ENCODE assay signal across 8 cellular contexts in the genomic region with DNA sequence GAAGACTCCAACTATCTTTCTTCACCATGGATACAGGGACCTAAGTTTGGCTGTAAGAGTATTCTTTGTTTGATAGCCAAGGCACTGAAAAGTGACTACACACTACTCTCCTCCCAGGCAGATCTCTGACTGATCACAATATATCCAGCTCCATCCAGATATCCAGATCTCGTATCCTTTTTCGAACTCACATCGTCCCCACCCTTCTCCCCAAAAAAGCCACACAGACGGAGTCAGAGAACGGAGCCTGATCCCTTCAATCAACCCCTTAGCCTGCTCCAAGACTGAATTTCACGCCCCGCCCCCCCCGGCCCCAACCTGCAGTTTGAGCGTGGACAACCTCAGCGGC. TPM values are rescaled to one million over a fixed set of nuclear protein-coding genes. Genes with fewer than 3 reads are reported as not detected.
DNase-seq lines count a peak whose midpoint lies in the region; ATAC-seq and TF ChIP-seq lines count a peak whose summit lies in the region.

No MANE protein-coding gene starts in this region.

- H3K4me1 ChIP-seq in DOHH2 (ENCODE audit: control insufficient read depth, low read length): peaks cover 13% of the 10 kb centered on the region
- H3K4me1 ChIP-seq in Loucy (ENCODE audit: insufficient read depth, low read length, poor library complexity, severe bottlenecking): peaks cover 7% of the 10 kb centered on the region
- H3K4me1 ChIP-seq in naive thymus-derived CD4-positive, alpha-beta T cell (ENCODE audit: control insufficient read depth in 2 of 2, insufficient read depth in 2 of 2, low read length in 2 of 2): peaks cover 11 to 14% of the 10 kb centered on the region in 2 donors

- no peaks in the 10 kb centered on the region for H3F3A ChIP-seq in DOHH2 (ENCODE audit: control insufficient read depth, insufficient read depth)
- no peaks in the 10 kb centered on the region for H3F3A ChIP-seq in Loucy (ENCODE audit: low read depth)

- H3K27me3 Mint-ChIP-seq in dendritic cell treated with granulocyte-macrophage colony-stimulating factor and Interleukin-4, amounts not matched to agents 40 ng/mL and 50 ng/mL, for 4 days: no peaks in the 10 kb centered on the region
- no peaks in the 10 kb centered on the region for H3K27me3 Mint-ChIP-seq in naive thymus-derived CD4-positive, alpha-beta T cell

- H3K36me3 Mint-ChIP-seq in dendritic cell treated with granulocyte-macrophage colony-stimulating factor and Interleukin-4, amounts not matched to agents 40 ng/mL and 50 ng/mL, for 4 days (ENCODE audit: low read depth): peaks cover 36% of the 10 kb centered on the region
- H3K36me3 Mint-ChIP-seq in naive thymus-derived CD4-positive, alpha-beta T cell: peaks cover 5 to 25% (median 17%) of the 10 kb centered on the region in 5 donors

- intact Hi-C loops in dendritic cell treated with granulocyte-macrophage colony-stimulating factor and Interleukin-4, amounts not matched to agents 40 ng/mL and 50 ng/mL, for 4 days (cut with micrococcal nuclease): loop anchor here (2.0 to 10.0 kb wide), 2 partner anchors 100 to 124 kb away; a partner anchor contains a TSS
- intact Hi-C loops in naive thymus-derived CD4-positive, alpha-beta T cell (cut with micrococcal nuclease): loop anchor here (1.0 to 10.0 kb wide), 7 partner anchors 97 to 560 kb away; a partner anchor contains a TSS

- peaks cover 22% of the 10 kb centered on the region for H3K9me3 Mint-ChIP-seq in dendritic cell treated with granulocyte-macrophage colony-stimulating factor and Interleukin-4, amounts not matched to agents 40 ng/mL and 50 ng/mL, for 4 days
- peaks cover under 1 to 21% (median 9%) of the 10 kb centered on the region in 11 donors for H3K9me3 Mint-ChIP-seq in naive thymus-derived CD4-positive, alpha-beta T cell

- H3K27me3 ChIP-seq in DOHH2 (ENCODE audit: control insufficient read depth, low read length) (no peaks in the 10 kb centered on the region), Loucy (ENCODE audit: insufficient read depth, low read length, poor library complexity, severe bottlenecking) (no peaks in the 10 kb centered on the region)
- no peaks in the 10 kb centered on the region for H3K27me3 ChIP-seq in naive thymus-derived CD4-positive, alpha-beta T cell (ENCODE audit: control insufficient read depth in 2 of 2, insufficient read depth in 2 of 2, low read length in 2 of 2)

- peaks cover 27% of the 10 kb centered on the region for H3K4me1 Mint-ChIP-seq in dendritic cell treated with granulocyte-macrophage colony-stimulating factor and Interleukin-4, amounts not matched to agents 40 ng/mL and 50 ng/mL, for 4 days (ENCODE audit: low read depth)
- peaks cover 15 to 49% (median 33%) of the 10 kb centered on the region in 7 donors for H3K4me1 Mint-ChIP-seq in naive thymus-derived CD4-positive, alpha-beta T cell

- POLR2A ChIA-PET in naive thymus-derived CD4-positive, alpha-beta T cell (lab: Charles Lee): interaction anchor here (0.7 kb wide), 1 partner anchor 35 kb away, joined by 6 read pairs; no protein-coding TSS in a partner anchor
- POLR2A ChIA-PET in HEK293T (lab: Yijun Ruan, JAX): no interaction called here

- TF ChIP-seq CTCF in DOHH2 (IDR thresholded peaks at IDR 0.05; ENCODE audit: low read depth, low read length, poor library complexity, severe bottlenecking) (no peak), Loucy (conservative IDR thresholded peaks at IDR 0.05; ENCODE audit: low read length) (no peak)

- peaks cover 16% of the 10 kb centered on the region for H3K79me2 ChIP-seq in DOHH2 (ENCODE audit: control insufficient read depth, low read length)
- H3K79me2 ChIP-seq in Loucy (ENCODE audit: insufficient read depth, low read length): peaks cover 8% of the 10 kb centered on the region; the same call in 1 of the 2 replicates

- ATAC-seq in naive thymus-derived CD4-positive, alpha-beta T cell: no peak
- no peak for ATAC-seq in HG02642 (IDR thresholded peaks at IDR 0.05; ENCODE audit: poor library complexity, unreplicated experiment)
- no peak for ATAC-seq in GM21576 (IDR thresholded peaks at IDR 0.05; ENCODE audit: unreplicated experiment)

- peak overlapping the region; percentile 85 for H3K4me3 Mint-ChIP-seq in dendritic cell treated with granulocyte-macrophage colony-stimulating factor and Interleukin-4, amounts not matched to agents 40 ng/mL and 50 ng/mL, for 4 days
- peak overlapping the region; percentile 94 to 100 (median 96) for H3K4me3 Mint-ChIP-seq in naive thymus-derived CD4-positive, alpha-beta T cell

- no peak for DNase-seq in naive thymus-derived CD4-positive, alpha-beta T cell
- DNase-seq in HEK293T (ENCODE audit: extremely low spot score) (no peak), EL (no peak)

- H3K4me3 ChIP-seq in DOHH2 (ENCODE audit: low read length) (peak overlapping the region; percentile 90), Loucy (ENCODE audit: low read length, poor library complexity, severe bottlenecking) (peak overlapping the region; percentile 89)
- H3K4me3 ChIP-seq in naive thymus-derived CD4-positive, alpha-beta T cell (ENCODE audit: low read length): peak overlapping the region; percentile 91

- peak overlapping the region; percentile 85 for H3K27ac Mint-ChIP-seq in dendritic cell treated with granulocyte-macrophage colony-stimulating factor and Interleukin-4, amounts not matched to agents 40 ng/mL and 50 ng/mL, for 4 days
- peak overlapping the region; percentile 82 to 99 (median 95) for H3K27ac Mint-ChIP-seq in naive thymus-derived CD4-positive, alpha-beta T cell

- CTCF ChIA-PET in naive thymus-derived CD4-positive, alpha-beta T cell (lab: Charles Lee): no interaction called here
- CTCF ChIA-PET in HEK293T (lab: Yijun Ruan, JAX): interaction anchor here (1.0 kb wide), 1 partner anchor 14 kb away, joined by 3 read pairs; a partner anchor contains a TSS

- H3K27ac ChIP-seq in DOHH2 (ENCODE audit: low read depth, low read length): no peak overlapping the region
- peak overlapping the region; percentile 69 for H3K27ac ChIP-seq in naive thymus-derived CD4-positive, alpha-beta T cell (ENCODE audit: low read depth, low read length)

- peak overlapping the region; percentile 73 for H3K9ac ChIP-seq in Loucy (ENCODE audit: low read depth, low read length, poor library complexity, severe bottlenecking)

- H3K9me3 ChIP-seq in DOHH2 (ENCODE audit: control insufficient read depth, insufficient read depth, low read length) (no peaks in the 10 kb centered on the region), Loucy (ENCODE audit: insufficient read depth, low read depth, low read length) (no peaks in the 10 kb centered on the region; the same call in 1 of the 2 replicates)
- H3K9me3 ChIP-seq in naive thymus-derived CD4-positive, alpha-beta T cell (ENCODE audit: control insufficient read depth in 2 of 3, low read length in 3 of 3): peaks cover 0 to 2% (median 0%) of the 10 kb centered on the region in 3 experiments

- H3K4me2 ChIP-seq in DOHH2 (ENCODE audit: low read length) (peak overlapping the region; percentile 91), Loucy (ENCODE audit: low read depth, low read length, poor library complexity, severe bottlenecking) (peak overlapping the region; percentile 92)

- no peaks in the 10 kb centered on the region for H3K36me3 ChIP-seq in DOHH2 (ENCODE audit: control insufficient read depth, low read length)
- H3K36me3 ChIP-seq in Loucy (ENCODE audit: insufficient read depth, low read length): no peaks in the 10 kb centered on the region
- H3K36me3 ChIP-seq in naive thymus-derived CD4-positive, alpha-beta T cell (ENCODE audit: control insufficient read depth in 2 of 3, insufficient read depth in 3 of 3, low read length in 3 of 3): peaks cover 0 to 5% (median 0%) of the 10 kb centered on the region in 3 experiments

- H2AFZ ChIP-seq in Loucy (ENCODE audit: low read length): peak overlapping the region; percentile 99

- H4K20me1 ChIP-seq in DOHH2 (ENCODE audit: control insufficient read depth, insufficient read depth, low read depth, low read length) (no peaks in the 10 kb centered on the region), Loucy (ENCODE audit: insufficient read depth, low read length, poor library complexity, severe bottlenecking) (no peaks in the 10 kb centered on the region)

- H3K9me2 ChIP-seq in DOHH2 (replicated peaks; ENCODE audit: control insufficient read depth, low read length) (no peaks in the 10 kb centered on the region), Loucy (replicated peaks; ENCODE audit: low read depth, low read length) (no peaks in the 10 kb centered on the region)

TF ChIP-seq in HEK293T, 16 proteins besides CTCF, POLR2A, EP300 and RAD21:
- TF ChIP-seq TARDBP (IDR thresholded peaks at IDR 0.05) (no peak), L3MBTL2 (conservative IDR thresholded peaks at IDR 0.05) (no peak), LEF1 (IDR thresholded peaks at IDR 0.05; ENCODE audit: borderline replicate concordance) (no peak), NFRKB (IDR thresholded peaks at IDR 0.05) (no peak), ZNF384 (IDR thresholded peaks at IDR 0.05) (no peak), FOXK2 (IDR thresholded peaks at IDR 0.05) (no peak), FOXA1 (IDR thresholded peaks at IDR 0.05) (no peak), CTBP1 (IDR thresholded peaks at IDR 0.05; ENCODE audit: borderline replicate concordance) (no peak), BHLHE40 (IDR thresholded peaks at IDR 0.05; ENCODE audit: borderline replicate concordance) (no peak)
- TF ChIP-seq, protein P1, sequence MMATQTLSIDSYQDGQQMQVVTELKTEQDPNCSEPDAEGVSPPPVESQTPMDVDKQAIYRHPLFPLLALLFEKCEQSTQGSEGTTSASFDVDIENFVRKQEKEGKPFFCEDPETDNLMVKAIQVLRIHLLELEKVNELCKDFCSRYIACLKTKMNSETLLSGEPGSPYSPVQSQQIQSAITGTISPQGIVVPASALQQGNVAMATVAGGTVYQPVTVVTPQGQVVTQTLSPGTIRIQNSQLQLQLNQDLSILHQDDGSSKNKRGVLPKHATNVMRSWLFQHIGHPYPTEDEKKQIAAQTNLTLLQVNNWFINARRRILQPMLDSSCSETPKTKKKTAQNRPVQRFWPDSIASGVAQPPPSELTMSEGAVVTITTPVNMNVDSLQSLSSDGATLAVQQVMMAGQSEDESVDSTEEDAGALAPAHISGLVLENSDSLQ (IDR thresholded peaks at IDR 0.05): no peak

RNA-seq across cellular contexts. Expression of a gene that starts 0.5 kb away (rescaled TPM):
- total RNA-seq in naive thymus-derived CD4-positive, alpha-beta T cell: 10 to 100 TPM; 12.9 to 19.8 (median 18.9) TPM
- polyA plus RNA-seq in naive thymus-derived CD4-positive, alpha-beta T cell: 1 to 10 TPM; 8.8 TPM

RNA-seq across cellular contexts. Expression of a gene that starts 0.6 kb away (rescaled TPM):
- 1 to 10 TPM; 1.5 to 2.7 (median 2.1) TPM for total RNA-seq in naive thymus-derived CD4-positive, alpha-beta T cell
- polyA plus RNA-seq in naive thymus-derived CD4-positive, alpha-beta T cell: 1 to 10 TPM; 6.6 to 9.5 TPM

RNA-seq across cellular contexts. Expression of a gene that starts 14.5 kb away (rescaled TPM):
- total RNA-seq in naive thymus-derived CD4-positive, alpha-beta T cell: under 1 TPM in 3 of 5 experiments, not detected in 2; 0.11 to 0.84 (median 0.69) TPM
- not detected for polyA plus RNA-seq in naive thymus-derived CD4-positive, alpha-beta T cell
